ENCODE assay signal across 2 cellular contexts in the genomic region with DNA sequence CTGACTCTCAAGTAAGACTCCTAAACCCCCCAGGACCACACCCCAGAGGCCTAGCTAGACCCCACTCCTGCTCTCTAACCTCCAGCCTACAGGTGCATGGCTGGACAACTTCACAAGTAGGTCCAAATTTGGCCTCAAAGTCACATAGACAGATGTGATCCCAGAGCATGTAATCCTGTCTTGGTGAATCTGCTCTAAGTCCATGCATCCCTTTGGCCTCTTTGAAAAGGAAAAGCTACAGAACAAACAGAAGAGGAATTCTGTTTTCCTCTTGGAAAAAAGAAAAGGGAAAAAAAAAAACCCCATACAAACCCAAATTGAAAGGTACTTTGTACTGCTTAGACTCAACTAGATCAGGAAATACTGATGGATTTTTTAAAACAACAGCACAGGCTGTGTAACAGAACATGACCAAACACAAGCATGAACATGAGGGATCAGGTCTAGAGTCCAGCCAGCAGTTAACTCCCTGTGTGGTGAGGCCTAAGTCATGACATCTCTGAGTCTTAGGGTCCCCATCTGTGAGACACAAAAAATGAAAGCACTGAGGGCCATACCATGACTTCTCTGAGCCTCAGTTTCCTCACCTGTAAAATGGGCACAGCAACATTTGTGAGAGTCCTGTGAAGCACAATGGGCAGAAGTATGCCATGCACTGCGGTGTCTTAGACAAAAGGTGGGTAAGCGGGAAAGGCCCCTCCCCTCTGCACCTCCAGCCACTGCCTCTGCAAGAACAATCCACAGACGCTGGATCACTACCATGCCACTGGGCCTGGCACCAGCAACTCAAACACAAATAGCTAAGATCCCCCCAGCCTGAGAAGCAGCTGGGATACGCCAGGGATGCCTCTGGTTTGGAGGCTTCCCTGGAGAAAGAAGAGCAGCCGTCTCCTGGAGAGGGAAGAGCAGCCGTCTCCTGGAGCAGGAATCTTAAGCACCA.
TF ChIP-seq lines count a peak whose summit lies in the region.

No MANE protein-coding gene starts in this region.

TF ChIP-seq in GM23338, 12 proteins besides CTCF, POLR2A, EP300 and RAD21 (continues in another document):
- TF ChIP-seq STAT1 (IDR thresholded peaks at IDR 0.05; ENCODE audit: unreplicated experiment) (no peak), JUNB (IDR thresholded peaks at IDR 0.05; ENCODE audit: unreplicated experiment) (no peak), ZNF114 (CRISPR knock-in tag; IDR thresholded peaks at IDR 0.05) (no peak), EZH2phosphoT487 (IDR thresholded peaks at IDR 0.05; ENCODE audit: unreplicated experiment) (no peak), CREB1 (CRISPR knock-in tag; IDR thresholded peaks at IDR 0.05; ENCODE audit: low read depth) (no peak)
- TF ChIP-seq, protein P1, sequence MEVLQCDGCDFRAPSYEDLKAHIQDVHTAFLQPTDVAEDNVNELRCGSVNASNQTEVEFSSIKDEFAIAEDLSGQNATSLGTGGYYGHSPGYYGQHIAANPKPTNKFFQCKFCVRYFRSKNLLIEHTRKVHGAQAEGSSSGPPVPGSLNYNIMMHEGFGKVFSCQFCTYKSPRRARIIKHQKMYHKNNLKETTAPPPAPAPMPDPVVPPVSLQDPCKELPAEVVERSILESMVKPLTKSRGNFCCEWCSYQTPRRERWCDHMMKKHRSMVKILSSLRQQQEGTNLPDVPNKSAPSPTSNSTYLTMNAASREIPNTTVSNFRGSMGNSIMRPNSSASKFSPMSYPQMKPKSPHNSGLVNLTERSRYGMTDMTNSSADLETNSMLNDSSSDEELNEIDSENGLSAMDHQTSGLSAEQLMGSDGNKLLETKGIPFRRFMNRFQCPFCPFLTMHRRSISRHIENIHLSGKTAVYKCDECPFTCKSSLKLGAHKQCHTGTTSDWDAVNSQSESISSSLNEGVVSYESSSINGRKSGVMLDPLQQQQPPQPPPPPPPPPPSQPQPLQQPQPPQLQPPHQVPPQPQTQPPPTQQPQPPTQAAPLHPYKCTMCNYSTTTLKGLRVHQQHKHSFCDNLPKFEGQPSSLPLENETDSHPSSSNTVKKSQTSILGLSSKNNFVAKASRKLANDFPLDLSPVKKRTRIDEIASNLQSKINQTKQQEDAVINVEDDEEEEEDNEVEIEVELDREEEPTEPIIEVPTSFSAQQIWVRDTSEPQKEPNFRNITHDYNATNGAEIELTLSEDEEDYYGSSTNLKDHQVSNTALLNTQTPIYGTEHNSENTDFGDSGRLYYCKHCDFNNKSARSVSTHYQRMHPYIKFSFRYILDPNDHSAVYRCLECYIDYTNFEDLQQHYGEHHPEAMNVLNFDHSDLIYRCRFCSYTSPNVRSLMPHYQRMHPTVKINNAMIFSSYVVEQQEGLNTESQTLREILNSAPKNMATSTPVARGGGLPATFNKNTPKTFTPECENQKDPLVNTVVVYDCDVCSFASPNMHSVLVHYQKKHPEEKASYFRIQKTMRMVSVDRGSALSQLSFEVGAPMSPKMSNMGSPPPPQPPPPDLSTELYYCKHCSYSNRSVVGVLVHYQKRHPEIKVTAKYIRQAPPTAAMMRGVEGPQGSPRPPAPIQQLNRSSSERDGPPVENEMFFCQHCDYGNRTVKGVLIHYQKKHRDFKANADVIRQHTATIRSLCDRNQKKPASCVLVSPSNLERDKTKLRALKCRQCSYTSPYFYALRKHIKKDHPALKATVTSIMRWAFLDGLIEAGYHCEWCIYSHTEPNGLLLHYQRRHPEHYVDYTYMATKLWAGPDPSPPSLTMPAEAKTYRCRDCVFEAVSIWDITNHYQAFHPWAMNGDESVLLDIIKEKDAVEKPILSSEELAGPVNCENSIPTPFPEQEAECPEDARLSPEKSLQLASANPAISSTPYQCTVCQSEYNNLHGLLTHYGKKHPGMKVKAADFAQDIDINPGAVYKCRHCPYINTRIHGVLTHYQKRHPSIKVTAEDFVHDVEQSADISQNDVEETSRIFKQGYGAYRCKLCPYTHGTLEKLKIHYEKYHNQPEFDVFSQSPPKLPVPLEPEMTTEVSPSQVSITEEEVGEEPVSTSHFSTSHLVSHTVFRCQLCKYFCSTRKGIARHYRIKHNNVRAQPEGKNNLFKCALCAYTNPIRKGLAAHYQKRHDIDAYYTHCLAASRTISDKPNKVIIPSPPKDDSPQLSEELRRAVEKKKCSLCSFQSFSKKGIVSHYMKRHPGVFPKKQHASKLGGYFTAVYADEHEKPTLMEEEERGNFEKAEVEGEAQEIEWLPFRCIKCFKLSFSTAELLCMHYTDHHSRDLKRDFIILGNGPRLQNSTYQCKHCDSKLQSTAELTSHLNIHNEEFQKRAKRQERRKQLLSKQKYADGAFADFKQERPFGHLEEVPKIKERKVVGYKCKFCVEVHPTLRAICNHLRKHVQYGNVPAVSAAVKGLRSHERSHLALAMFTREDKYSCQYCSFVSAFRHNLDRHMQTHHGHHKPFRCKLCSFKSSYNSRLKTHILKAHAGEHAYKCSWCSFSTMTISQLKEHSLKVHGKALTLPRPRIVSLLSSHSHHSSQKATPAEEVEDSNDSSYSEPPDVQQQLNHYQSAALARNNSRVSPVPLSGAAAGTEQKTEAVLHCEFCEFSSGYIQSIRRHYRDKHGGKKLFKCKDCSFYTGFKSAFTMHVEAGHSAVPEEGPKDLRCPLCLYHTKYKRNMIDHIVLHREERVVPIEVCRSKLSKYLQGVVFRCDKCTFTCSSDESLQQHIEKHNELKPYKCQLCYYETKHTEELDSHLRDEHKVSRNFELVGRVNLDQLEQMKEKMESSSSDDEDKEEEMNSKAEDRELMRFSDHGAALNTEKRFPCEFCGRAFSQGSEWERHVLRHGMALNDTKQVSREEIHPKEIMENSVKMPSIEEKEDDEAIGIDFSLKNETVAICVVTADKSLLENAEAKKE (CRISPR knock-in tag; IDR thresholded peaks at IDR 0.05), result no peak
- TF ChIP-seq, protein P2, sequence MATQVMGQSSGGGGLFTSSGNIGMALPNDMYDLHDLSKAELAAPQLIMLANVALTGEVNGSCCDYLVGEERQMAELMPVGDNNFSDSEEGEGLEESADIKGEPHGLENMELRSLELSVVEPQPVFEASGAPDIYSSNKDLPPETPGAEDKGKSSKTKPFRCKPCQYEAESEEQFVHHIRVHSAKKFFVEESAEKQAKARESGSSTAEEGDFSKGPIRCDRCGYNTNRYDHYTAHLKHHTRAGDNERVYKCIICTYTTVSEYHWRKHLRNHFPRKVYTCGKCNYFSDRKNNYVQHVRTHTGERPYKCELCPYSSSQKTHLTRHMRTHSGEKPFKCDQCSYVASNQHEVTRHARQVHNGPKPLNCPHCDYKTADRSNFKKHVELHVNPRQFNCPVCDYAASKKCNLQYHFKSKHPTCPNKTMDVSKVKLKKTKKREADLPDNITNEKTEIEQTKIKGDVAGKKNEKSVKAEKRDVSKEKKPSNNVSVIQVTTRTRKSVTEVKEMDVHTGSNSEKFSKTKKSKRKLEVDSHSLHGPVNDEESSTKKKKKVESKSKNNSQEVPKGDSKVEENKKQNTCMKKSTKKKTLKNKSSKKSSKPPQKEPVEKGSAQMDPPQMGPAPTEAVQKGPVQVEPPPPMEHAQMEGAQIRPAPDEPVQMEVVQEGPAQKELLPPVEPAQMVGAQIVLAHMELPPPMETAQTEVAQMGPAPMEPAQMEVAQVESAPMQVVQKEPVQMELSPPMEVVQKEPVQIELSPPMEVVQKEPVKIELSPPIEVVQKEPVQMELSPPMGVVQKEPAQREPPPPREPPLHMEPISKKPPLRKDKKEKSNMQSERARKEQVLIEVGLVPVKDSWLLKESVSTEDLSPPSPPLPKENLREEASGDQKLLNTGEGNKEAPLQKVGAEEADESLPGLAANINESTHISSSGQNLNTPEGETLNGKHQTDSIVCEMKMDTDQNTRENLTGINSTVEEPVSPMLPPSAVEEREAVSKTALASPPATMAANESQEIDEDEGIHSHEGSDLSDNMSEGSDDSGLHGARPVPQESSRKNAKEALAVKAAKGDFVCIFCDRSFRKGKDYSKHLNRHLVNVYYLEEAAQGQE (IDR thresholded peaks at IDR 0.05; ENCODE audit: unreplicated experiment), result no peak

TF ChIP-seq in liver, 16 proteins besides CTCF, POLR2A, EP300 and RAD21:
- TF ChIP-seq HNF4A (conservative IDR thresholded peaks at IDR 0.05), result peak; percentile 70 to 75
- TF ChIP-seq, protein P3, sequence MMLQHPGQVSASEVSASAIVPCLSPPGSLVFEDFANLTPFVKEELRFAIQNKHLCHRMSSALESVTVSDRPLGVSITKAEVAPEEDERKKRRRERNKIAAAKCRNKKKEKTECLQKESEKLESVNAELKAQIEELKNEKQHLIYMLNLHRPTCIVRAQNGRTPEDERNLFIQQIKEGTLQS (IDR thresholded peaks at IDR 0.05), result no peak
- TF ChIP-seq, protein P4, sequence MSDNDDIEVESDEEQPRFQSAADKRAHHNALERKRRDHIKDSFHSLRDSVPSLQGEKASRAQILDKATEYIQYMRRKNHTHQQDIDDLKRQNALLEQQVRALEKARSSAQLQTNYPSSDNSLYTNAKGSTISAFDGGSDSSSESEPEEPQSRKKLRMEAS (IDR thresholded peaks at IDR 0.05), result peak; percentile 33
- TF ChIP-seq RXRA (IDR thresholded peaks at IDR 0.05), result peak in 1 of 2 donors; percentile 38
- TF ChIP-seq SP1 (IDR thresholded peaks at IDR 0.05), result peak; percentile 29
- TF ChIP-seq FOXA1 (IDR thresholded peaks at IDR 0.05), result no peak
- TF ChIP-seq YY1 (IDR thresholded peaks at IDR 0.05), result no peak
- no peak for TF ChIP-seq NR2F2 (IDR thresholded peaks at IDR 0.05)
- TF ChIP-seq HNF4G (IDR thresholded peaks at IDR 0.05), result no peak
- no peak for TF ChIP-seq JUND (IDR thresholded peaks at IDR 0.05)
